30 cellular contexts compared by ENCODE assay signal in genomic region chr22:50440544-50441249, GRCh38. TPM values are rescaled to one million over a fixed set of nuclear protein-coding genes. Genes with fewer than 3 reads are reported as not detected.
DNase-seq lines count a peak whose midpoint lies in the region; ATAC-seq and TF ChIP-seq lines count a peak whose summit lies in the region.
"Had no signal": no experiment of that assay in that cellular context is flagged by ENCODE, and none has a peak within 500 bp of the region (broad histone marks: within the 10 kb centered on the region; RNA-seq: fewer than 3 reads in every experiment).

No MANE protein-coding gene starts in this region.

- H3K36me3 Mint-ChIP-seq in glutamatergic neuron (ENCODE audit: unreplicated experiment), result no peaks in the 10 kb centered on the region
- peaks cover 29 to 33% of the 10 kb centered on the region in 2 donors for H3K36me3 Mint-ChIP-seq in stimulated activated naive B cell treated with anti-CD40 and anti-IgM and Interleukin-4, amounts not matched to agents 10 μg/mL and 1 μg/mL and 100 μg/mL, for 72 hours

- TF ChIP-seq CTCF in HCT116 (IDR thresholded peaks at IDR 0.05 in 2 of 3, conservative IDR thresholded peaks at IDR 0.05 in 1 of 3; ENCODE audit: borderline replicate concordance in 1 of 3, insufficient read depth in 1 of 3, low read depth in 2 of 3, low read length in 2 of 3) (no peak), glutamatergic neuron (IDR thresholded peaks at IDR 0.05; ENCODE audit: partially characterized antibody, unreplicated experiment) (no peak), omental fat pad (IDR thresholded peaks at IDR 0.05) (no peak)

- H3K27me3 Mint-ChIP-seq in glutamatergic neuron (ENCODE audit: unreplicated experiment), result peaks cover 25% of the 10 kb centered on the region
- H3K27me3 Mint-ChIP-seq in stimulated activated naive B cell treated with anti-CD40 and anti-IgM and Interleukin-4, amounts not matched to agents 10 μg/mL and 1 μg/mL and 100 μg/mL, for 72 hours, result no peaks in the 10 kb centered on the region
- H3K27me3 Mint-ChIP-seq: effector memory CD8-positive, alpha-beta T cell had no signal

- no peaks in the 10 kb centered on the region for H3K79me2 ChIP-seq in HCT116 (ENCODE audit: insufficient read depth, low read length)
- H3K79me2 ChIP-seq: hepatocyte had no signal

- CTCF ChIA-PET in HCT116 (lab: Charles Lee), result no interaction called here

- H4K20me1 ChIP-seq in HCT116 (ENCODE audit: insufficient read depth), result no peaks in the 10 kb centered on the region

- ATAC-seq in Right ventricle myocardium inferior (no peak), HCT116 (peak; percentile 28), omental fat pad (ENCODE audit: low FRiP score) (no peak), HG02798 (IDR thresholded peaks at IDR 0.05; ENCODE audit: poor library complexity, unreplicated experiment) (no peak)
- ATAC-seq in stimulated activated naive B cell treated with anti-CD40 and anti-IgM and Interleukin-4, amounts not matched to agents 10 μg/mL and 1 μg/mL and 100 μg/mL, for 72 hours (replicated peaks), result no peak
- ATAC-seq: effector memory CD8-positive, alpha-beta T cell had no signal

- no peaks in the 10 kb centered on the region for H3K27me3 ChIP-seq in HCT116 (ENCODE audit: insufficient read depth, low read length)
- H3K27me3 ChIP-seq: breast epithelium, colonic mucosa, hepatocyte, neutrophil, stomach, thyroid gland had no signal

- H3K4me1 Mint-ChIP-seq in glutamatergic neuron (ENCODE audit: low read depth, unreplicated experiment), result peaks cover 4% of the 10 kb centered on the region
- peaks cover 9 to 16% of the 10 kb centered on the region in 2 donors for H3K4me1 Mint-ChIP-seq in stimulated activated naive B cell treated with anti-CD40 and anti-IgM and Interleukin-4, amounts not matched to agents 10 μg/mL and 1 μg/mL and 100 μg/mL, for 72 hours

- no peak overlapping the region for H3K9ac ChIP-seq in HCT116 (ENCODE audit: low read length)
- H3K9ac ChIP-seq: KMS-11 had no signal

- RAD21 ChIA-PET in HCT116 (lab: Charles Lee; ENCODE audit: low non-redundant PET in 1 of 2, low total read pairs in 2 of 2, uncharacterized antibody in 2 of 2, unreplicated experiment in 2 of 2), result no interaction called here

- H3K27ac ChIP-seq in HCT116 (ENCODE audit: low read depth, low read length), result no peak overlapping the region
- H3K27ac ChIP-seq: breast epithelium, colonic mucosa, hepatocyte, KMS-11, neutrophil, stomach, thyroid gland had no signal

- BruUV-seq in HCT116 (replicated peaks; lab: Mats Ljungman, UMichigan), result no TSS peak

- peaks cover 3 to 8% of the 10 kb centered on the region in 2 experiments; a peak in 2 of 4 replicates for H3K36me3 ChIP-seq in HCT116 (ENCODE audit: control insufficient read depth in 1 of 2, insufficient read depth in 2 of 2, low read length in 2 of 2)
- H3K36me3 ChIP-seq: breast epithelium had no signal

- TF ChIP-seq POLR2A in HCT116 (IDR thresholded peaks at IDR 0.05; ENCODE audit: borderline replicate concordance, extremely low read depth, insufficient read depth, insufficient read length), result no peak

- no peak overlapping the region for H3K27ac Mint-ChIP-seq in glutamatergic neuron (ENCODE audit: unreplicated experiment)
- H3K27ac Mint-ChIP-seq in stimulated activated naive B cell treated with anti-CD40 and anti-IgM and Interleukin-4, amounts not matched to agents 10 μg/mL and 1 μg/mL and 100 μg/mL, for 72 hours, result peak overlapping the region; percentile 91
- H3K27ac Mint-ChIP-seq: H9 had no signal

- intact Hi-C loops in Right ventricle myocardium inferior (cut with DNase I), result no loop called here
- intact Hi-C loops in cardiac septum (cut with DNase I), result no loop called here
- intact Hi-C loops in HCT116 (cut with micrococcal nuclease), result no loop called here

- no peak overlapping the region for H3K4me3 Mint-ChIP-seq in glutamatergic neuron (ENCODE audit: unreplicated experiment)
- no peak overlapping the region for H3K4me3 Mint-ChIP-seq in stimulated activated naive B cell treated with anti-CD40 and anti-IgM and Interleukin-4, amounts not matched to agents 10 μg/mL and 1 μg/mL and 100 μg/mL, for 72 hours
- H3K4me3 Mint-ChIP-seq: effector memory CD8-positive, alpha-beta T cell; H9 had no signal

- H3K9me3 ChIP-seq in HCT116 (ENCODE audit: control insufficient read depth in 1 of 2, insufficient read depth in 1 of 2, low read depth in 1 of 2, low read length in 2 of 2), result no peaks in the 10 kb centered on the region
- H3K9me3 ChIP-seq: breast epithelium, Caco-2, colonic mucosa, neutrophil, stomach, thyroid gland had no signal

- no peak overlapping the region for H3K4me2 ChIP-seq in HCT116 (ENCODE audit: low read length)
- H3K4me2 ChIP-seq: hepatocyte, KMS-11 had no signal

- POLR2A ChIA-PET in HCT116 (lab: Charles Lee), result no interaction called here

- peaks cover 27% of the 10 kb centered on the region for H3K9me3 Mint-ChIP-seq in glutamatergic neuron (ENCODE audit: unreplicated experiment)
- H3K9me3 Mint-ChIP-seq in stimulated activated naive B cell treated with anti-CD40 and anti-IgM and Interleukin-4, amounts not matched to agents 10 μg/mL and 1 μg/mL and 100 μg/mL, for 72 hours, result no peaks in the 10 kb centered on the region
- H3K9me3 Mint-ChIP-seq: effector memory CD8-positive, alpha-beta T cell; H9 had no signal

- peaks cover 0 to 4% of the 10 kb centered on the region in 2 experiments; a peak in 2 of 4 replicates for H3K4me1 ChIP-seq in HCT116 (ENCODE audit: control insufficient read depth in 1 of 2, insufficient read depth in 2 of 2, low read length in 2 of 2)
- H3K4me1 ChIP-seq: breast epithelium, Caco-2, colonic mucosa had no signal

- H2AFZ ChIP-seq in HCT116 (ENCODE audit: low read depth, low read length, poor library complexity, severe bottlenecking), result no peak overlapping the region
- H2AFZ ChIP-seq: hepatocyte had no signal

- H3K9me2 ChIP-seq in HCT116 (ENCODE audit: insufficient read depth), result no peaks in the 10 kb centered on the region

- peak; percentile 55 for DNase-seq in Right ventricle myocardium inferior (ENCODE audit: missing footprints)
- no peak for DNase-seq in cardiac septum (ENCODE audit: low spot score)
- no peak for DNase-seq in HCT116 (ENCODE audit: low read depth, low spot score)
- peak; percentile 16 for DNase-seq in glutamatergic neuron
- DNase-seq in stimulated activated naive B cell treated with anti-CD40 and anti-IgM and Interleukin-4, amounts not matched to agents 10 μg/mL and 1 μg/mL and 100 μg/mL, for 72 hours, result no peak
- no peak for DNase-seq in omental fat pad (ENCODE audit: low spot score)
- DNase-seq: ACHN; activated CD4-positive, CD25-positive, alpha-beta regulatory T cell treated with anti-CD3 and anti-CD28 coated beads, Interleukin-2, amount 50 U/mL, for 72 hours; activated naive CD4-positive, alpha-beta T cell treated with Interleukin-2 at 50 U/mL for 16 hours; activated T-cell treated with anti-CD3 and anti-CD28 coated beads, Interleukin-2, amount 50 U/mL, for 48 hours; Caco-2; colonic mucosa; DMS79; effector memory CD8-positive, alpha-beta T cell; GDM1; H9; MM.1S; NCI-H146; stomach; T-helper 2 cell; thyroid gland had no signal

- no peak for TF ChIP-seq RAD21 in HCT116 (IDR thresholded peaks at IDR 0.05; ENCODE audit: low read depth)

- no peak overlapping the region for H3K4me3 ChIP-seq in HCT116 (replicated peaks in 1 of 2; ENCODE audit: low read depth in 1 of 2, low read length in 2 of 2)
- H3K4me3 ChIP-seq: breast epithelium, colonic mucosa, hepatocyte, stomach, thyroid gland had no signal

TF ChIP-seq in HCT116, 20 proteins besides CTCF, POLR2A, EP300 and RAD21:
- TF ChIP-seq ZNF274 (IDR thresholded peaks at IDR 0.05; ENCODE audit: low read depth, low read length), result no peak
TF ChIP-seq in HCT116: peak in this region for 0.

RNA-seq across cellular contexts. Expression of gene SBF1, which starts 34.1 kb away (rescaled TPM):
- total RNA-seq in Right ventricle myocardium inferior (47.7 TPM), cardiac septum (63.5 TPM), HCT116 (2021; ENCODE audit: unreplicated experiment) (91.1 TPM), glutamatergic neuron (ENCODE audit: unreplicated experiment) (206 TPM), omental fat pad (10 to 100 TPM; 37.5 to 66.8 (median 43.8) TPM)
- polyA plus RNA-seq in HCT116 (2012), result 42.3 and 66.1 TPM in 2 replicates

RNA-seq across cellular contexts. Expression of gene ADM2, which starts 40.6 kb away (rescaled TPM):
- total RNA-seq in Right ventricle myocardium inferior, result not detected
- 0.13 TPM for total RNA-seq in cardiac septum
- 12.8 TPM for total RNA-seq in HCT116 (2021; ENCODE audit: unreplicated experiment)
- polyA plus RNA-seq in HCT116 (2012), result 11.4 and 12.1 TPM in 2 replicates
- 37.6 TPM for total RNA-seq in glutamatergic neuron (ENCODE audit: unreplicated experiment)
- under 1 TPM in 1 of 4 donors, not detected in 3; 0.12 TPM for total RNA-seq in omental fat pad

RNA-seq across cellular contexts. Expression of gene MIOX, which starts 46.0 kb away (rescaled TPM):
- not detected for total RNA-seq in Right ventricle myocardium inferior
- total RNA-seq in cardiac septum, result not detected
- 0.39 TPM for total RNA-seq in HCT116 (2021; ENCODE audit: unreplicated experiment)
- polyA plus RNA-seq in HCT116 (2012), result 0.17 and 0.56 TPM in 2 replicates
- 4.0 TPM for total RNA-seq in glutamatergic neuron (ENCODE audit: unreplicated experiment)
- total RNA-seq in omental fat pad, result not detected
- total RNA-seq: breast epithelium, Caco-2, colonic mucosa, fibroblast of villous mesenchyme, hepatocyte, mesenteric fat pad, pulmonary artery endothelial cell, stomach had no signal
- polyA plus RNA-seq: esophagus, hepatocyte had no signal

Comparison
In these comparisons a context has a peak if more than half of its experiments do, and no peak if none do; other contexts are left out.
1. DNase-seq: peak in Right ventricle myocardium inferior (single experiment) and glutamatergic neuron (single experiment); none in cardiac septum (single experiment), HCT116 (single experiment), stimulated activated naive B cell treated with anti-CD40 and anti-IgM and Interleukin-4, amounts not matched to agents 10 μg/mL and 1 μg/mL and 100 μg/mL, for 72 hours (single experiment) and omental fat pad (single experiment).
2. RNA of gene ADM2, which starts 40.6 kb away (total RNA-seq): 37.6 TPM in glutamatergic neuron (single experiment) and 12.8 TPM in HCT116 (single experiment); 0.13 TPM in cardiac septum (single experiment), 0.12 TPM in omental fat pad and not detected in Right ventricle myocardium inferior (single experiment); every median in the first group is over 10 times any median in the second.